In genomic region chr7:32905175-32905662, GRCh38 we compare ENCODE assay signal across 7 cellular contexts. TPM values are rescaled to one million over a fixed set of nuclear protein-coding genes. Genes with fewer than 3 reads are reported as not detected.
DNase-seq lines count a peak whose midpoint lies in the region; ATAC-seq and TF ChIP-seq lines count a peak whose summit lies in the region.

No MANE protein-coding gene starts in this region.

- no peak overlapping the region for H3K23ac ChIP-seq in mesendoderm (ENCODE audit: low read length)

- no peaks in the 10 kb centered on the region for H3K4me1 ChIP-seq in mesendoderm (ENCODE audit: control insufficient read depth, low read depth, low read length)

- no peaks in the 10 kb centered on the region for H3K27me3 Mint-ChIP-seq in activated CD4-positive, alpha-beta memory T cell treated with anti-CD3 and anti-CD28 coated beads for 36 hours

- intact Hi-C loops in activated CD4-positive, alpha-beta memory T cell treated with anti-CD3 and anti-CD28 coated beads for 36 hours (cut with micrococcal nuclease) = loop anchor here (1.0 to 2.0 kb wide), 5 partner anchors 13 to 410 kb away; partner anchors contain the start of gene AVL9

- no peaks in the 10 kb centered on the region for H3K27me3 ChIP-seq in mesendoderm (ENCODE audit: insufficient read depth, low read length, poor library complexity)

- peak overlapping the region; percentile 52 for H3K9ac ChIP-seq in mesendoderm (ENCODE audit: low read length)

- peak overlapping the region; percentile 73 for H3K4me3 Mint-ChIP-seq in activated CD4-positive, alpha-beta memory T cell treated with anti-CD3 and anti-CD28 coated beads for 36 hours

- DNase-seq in NB4 (ENCODE audit: low read depth) (peak; percentile 70), mesendoderm (peak; percentile 97), NCI-H2227 treated with DMSO at 0.1 percent for 48 hours (lab: John Stamatoyannopoulos, UW) (no peak)
- DNase-seq in activated CD4-positive, alpha-beta memory T cell treated with anti-CD3 and anti-CD28 coated beads for 36 hours = peak; percentile 89
- DNase-seq in effector CD4-positive, alpha-beta T cell = peak; percentile 66
- peak; percentile 67 to 69 for DNase-seq in stimulated activated CD8-positive, alpha-beta memory T cell treated with anti-CD3 and anti-CD28 coated beads, Interleukin-15, amount 100 ng/mL, for 48 hours (ENCODE audit: low read depth in 2 of 2)

- no peak for TF ChIP-seq CTCF in NB4 (IDR thresholded peaks at IDR 0.05; ENCODE audit: low read depth, low read length)

- H2BK120ac ChIP-seq in mesendoderm (ENCODE audit: low read depth, low read length) = no peak overlapping the region

- H3K4me1 Mint-ChIP-seq in activated CD4-positive, alpha-beta memory T cell treated with anti-CD3 and anti-CD28 coated beads for 36 hours (ENCODE audit: low read depth) = peaks cover 17% of the 10 kb centered on the region

- no peak overlapping the region for H3K4ac ChIP-seq in mesendoderm (ENCODE audit: low read depth, low read length)

- H3K27ac ChIP-seq in mesendoderm (ENCODE audit: low read depth, low read length) = no peak overlapping the region

- POLR2A ChIA-PET in activated CD4-positive, alpha-beta memory T cell treated with anti-CD3 and anti-CD28 coated beads for 36 hours (lab: Charles Lee) = interaction anchor here (0.5 to 5.6 kb wide), 3 partner anchors 14 to 410 kb away, joined by 3 to 98 read pairs (median 4); partner anchors contain the start of genes AVL9 and KBTBD2

- no peak overlapping the region for H2BK5ac ChIP-seq in mesendoderm (ENCODE audit: low read length)

- WGBS in mesendoderm (ENCODE audit: extremely low coverage, insufficient coverage, low lambda C conversion rate) = no CpG with 5 or more reads among the region's 12 CpGs

- peak overlapping the region; percentile 58 for H3K56ac ChIP-seq in mesendoderm (ENCODE audit: low read length)

- no peaks in the 10 kb centered on the region for H3K79me1 ChIP-seq in mesendoderm (ENCODE audit: low read length)

- H2BK15ac ChIP-seq in mesendoderm (replicated peaks; ENCODE audit: low read depth) = peak overlapping the region; percentile 80

- peak; percentile 58 for ATAC-seq in GM19452 (IDR thresholded peaks at IDR 0.05; ENCODE audit: unreplicated experiment)

- H3K36me3 Mint-ChIP-seq in activated CD4-positive, alpha-beta memory T cell treated with anti-CD3 and anti-CD28 coated beads for 36 hours = no peaks in the 10 kb centered on the region

- H3K9me3 Mint-ChIP-seq in activated CD4-positive, alpha-beta memory T cell treated with anti-CD3 and anti-CD28 coated beads for 36 hours = no peaks in the 10 kb centered on the region

- no peak overlapping the region for H2AK5ac ChIP-seq in mesendoderm (ENCODE audit: low read length)

- H3K36me3 ChIP-seq in mesendoderm (ENCODE audit: control insufficient read depth, insufficient read depth, low read length) = no peaks in the 10 kb centered on the region

- CTCF ChIA-PET in activated CD4-positive, alpha-beta memory T cell treated with anti-CD3 and anti-CD28 coated beads for 36 hours (lab: Charles Lee) = interaction anchor here (0.9 to 2.7 kb wide), 6 partner anchors 11 to 59 kb away, joined by 3 to 19 read pairs (median 4); no protein-coding TSS in a partner anchor

- H3K18ac ChIP-seq in mesendoderm (ENCODE audit: low read length) = no peak overlapping the region

- H3K79me2 ChIP-seq in mesendoderm (ENCODE audit: control insufficient read depth, insufficient read depth, low read length) = no peaks in the 10 kb centered on the region

- H3K4me3 ChIP-seq in NB4 (ENCODE audit: low read depth, low read length) (peak overlapping the region; percentile 49), mesendoderm (ENCODE audit: low read length) (peak overlapping the region; percentile 3)

- no peak for TF ChIP-seq POLR2A in NB4 (IDR thresholded peaks at IDR 0.05; ENCODE audit: extremely low read depth, insufficient read length)

- no peak overlapping the region for H4K5ac ChIP-seq in mesendoderm (ENCODE audit: low read length)

- H3K4me2 ChIP-seq in mesendoderm (ENCODE audit: low read length) = peak overlapping the region; percentile 47

- peak overlapping the region; percentile 93 for H3K27ac Mint-ChIP-seq in activated CD4-positive, alpha-beta memory T cell treated with anti-CD3 and anti-CD28 coated beads for 36 hours

- H4K8ac ChIP-seq in mesendoderm (ENCODE audit: low read depth, low read length) = no peak overlapping the region

RNA-seq across cellular contexts. Expression of gene KBTBD2, which starts 13.7 kb away (rescaled TPM):
- 10 to 100 TPM; 25.0 to 27.6 TPM for total RNA-seq in activated CD4-positive, alpha-beta memory T cell treated with anti-CD3 and anti-CD28 coated beads for 36 hours
- 24.2 TPM for polyA plus RNA-seq in mesendoderm (2013, experiment 1 of 2)
- 23.9 TPM for polyA plus RNA-seq in mesendoderm (2013, experiment 2 of 2)

RNA-seq across cellular contexts. Expression of gene FKBP9, which starts 52.0 kb away (rescaled TPM):
- total RNA-seq in activated CD4-positive, alpha-beta memory T cell treated with anti-CD3 and anti-CD28 coated beads for 36 hours = under 1 TPM; 0.78 to 0.94 TPM
- 7.8 TPM for polyA plus RNA-seq in mesendoderm (2013, experiment 1 of 2)
- polyA plus RNA-seq in mesendoderm (2013, experiment 2 of 2) = 7.1 TPM
